Comparison of ENCODE assay signal across 7 cellular contexts in genomic region chr12:53219116-53219955, GRCh38. TPM values are rescaled to one million over a fixed set of nuclear protein-coding genes. Genes with fewer than 3 reads are reported as not detected.
DNase-seq lines count a peak whose midpoint lies in the region; ATAC-seq and TF ChIP-seq lines count a peak whose summit lies in the region.

No MANE protein-coding gene starts in this region.

- peak overlapping the region; percentile 94 for H3K9ac ChIP-seq in adipocyte (ENCODE audit: low read length)
- peak overlapping the region; percentile 32 for H3K9ac ChIP-seq in iPS-18a (ENCODE audit: low read length)

- peak; percentile 65 for DNase-seq in adipocyte (ENCODE audit: low read depth)
- DNase-seq in stimulated activated CD4-positive, alpha-beta T cell treated with anti-CD3 and anti-CD28 coated beads, Interleukin-15, amount 100 ng/mL, for 24 hours = peak; percentile 87
- DNase-seq in NCI-H510A treated with DMSO at 0.1 percent for 48 hours (lab: John Stamatoyannopoulos, UW) = no peak
- no peak for DNase-seq in SW 1271 (lab: John Stamatoyannopoulos, UW)

- peak; percentile 8 for ATAC-seq in GM21526 (IDR thresholded peaks at IDR 0.05; ENCODE audit: low FRiP score, unreplicated experiment)

- H3K9me3 ChIP-seq in adipocyte (ENCODE audit: control insufficient read depth, low read length) = no peaks in the 10 kb centered on the region
- H3K9me3 ChIP-seq in iPS-18a (ENCODE audit: control insufficient read depth, low read depth, low read length) = no peaks in the 10 kb centered on the region

- no peak overlapping the region for H3K27ac ChIP-seq in iPS-18a (ENCODE audit: low read length)

- peaks cover 10% of the 10 kb centered on the region for H3K36me3 ChIP-seq in adipocyte (ENCODE audit: control insufficient read depth, insufficient read depth, low read length, severe bottlenecking)
- no peaks in the 10 kb centered on the region for H3K36me3 ChIP-seq in iPS-18a (ENCODE audit: control insufficient read depth, low read depth, low read length)

- H3K4me3 ChIP-seq in adipocyte (ENCODE audit: low read length) (peak overlapping the region; percentile 96), iPS-18a (ENCODE audit: low read length) (peak overlapping the region; percentile 73)

- H3K27me3 ChIP-seq in adipocyte (replicated peaks; ENCODE audit: control insufficient read depth, insufficient read depth, low read length) = no peaks in the 10 kb centered on the region
- H3K27me3 ChIP-seq in iPS-18a (ENCODE audit: control insufficient read depth, insufficient read depth, low read length) = peaks cover 18% of the 10 kb centered on the region

- H3K4me1 ChIP-seq in adipocyte (ENCODE audit: control insufficient read depth, insufficient read depth, low read length) (peaks cover 41% of the 10 kb centered on the region), iPS-18a (ENCODE audit: control insufficient read depth, low read depth, low read length) (peaks cover 58% of the 10 kb centered on the region)

TF ChIP-seq in PFSK-1, 5 proteins besides CTCF, POLR2A, EP300 and RAD21:
- TF ChIP-seq FOXP2 (optimal IDR thresholded peaks at IDR 0.05; ENCODE audit: borderline replicate concordance, extremely low read depth, extremely low read length, insufficient read depth) (no peak), POLR2AphosphoS5 (IDR thresholded peaks at IDR 0.05; ENCODE audit: low read depth, low read length) (no peak), SIN3A (IDR thresholded peaks at IDR 0.05; ENCODE audit: borderline replicate concordance, insufficient read depth, low read length) (peak; percentile 70; the same call in 1 of the 2 replicates)

RNA-seq across cellular contexts. Expression of gene ITGB7, which starts 12.3 kb away (rescaled TPM):
- polyA plus RNA-seq in PFSK-1 (2012; ENCODE audit: insufficient read length, low read depth) = not detected

RNA-seq across cellular contexts. Expression of gene RARG, which starts 12.7 kb away (rescaled TPM):
- polyA plus RNA-seq in PFSK-1 (2012; ENCODE audit: insufficient read length, low read depth) = 16.4 TPM

RNA-seq across cellular contexts. Expression of gene CSAD, which starts 38.6 kb away (rescaled TPM):
- polyA plus RNA-seq in PFSK-1 (2012; ENCODE audit: insufficient read length, low read depth) = 11.7 TPM

RNA-seq across cellular contexts. Expression of gene ZNF740, which starts 38.8 kb away (rescaled TPM):
- polyA plus RNA-seq in PFSK-1 (2012; ENCODE audit: insufficient read length, low read depth) = 21.7 TPM

RNA-seq across cellular contexts. Expression of gene ESPL1, which starts 48.8 kb away (rescaled TPM):
- polyA plus RNA-seq in PFSK-1 (2012; ENCODE audit: insufficient read length, low read depth) = 10.2 TPM

Comparison
In these comparisons a context has a peak if more than half of its experiments do, and no peak if none do; other contexts are left out.
1. DNase-seq: peak in adipocyte (single experiment) and stimulated activated CD4-positive, alpha-beta T cell treated with anti-CD3 and anti-CD28 coated beads, Interleukin-15, amount 100 ng/mL, for 24 hours (single experiment); none in NCI-H510A treated with DMSO at 0.1 percent for 48 hours (single experiment) and SW 1271 (0 of 2).